17 cellular contexts compared by ENCODE assay signal in the genomic region with DNA sequence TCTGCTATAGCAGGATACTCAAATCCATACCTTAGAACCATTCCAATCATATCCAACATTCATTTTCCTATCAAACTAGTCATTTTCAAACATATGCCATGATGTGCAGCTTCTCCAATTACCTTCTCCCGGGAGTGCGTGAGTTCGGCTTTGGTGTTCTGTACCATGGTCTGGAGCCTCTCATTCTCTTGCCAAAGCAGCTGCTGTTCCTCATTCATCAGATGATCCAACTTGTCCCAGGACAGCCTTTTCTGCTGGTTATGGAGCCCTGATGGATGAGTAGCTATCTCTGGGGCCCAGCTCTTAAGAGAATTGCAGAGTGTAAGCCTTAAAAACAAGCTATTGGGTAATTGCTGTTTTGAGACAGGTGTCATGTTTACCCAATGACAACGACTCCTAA.
DNase-seq lines count a peak whose midpoint lies in the region; ATAC-seq and TF ChIP-seq lines count a peak whose summit lies in the region.
"Had no signal": no experiment of that assay in that cellular context is flagged by ENCODE, and none has a peak within 500 bp of the region (broad histone marks: within the 10 kb centered on the region; RNA-seq: fewer than 3 reads in every experiment).

No MANE protein-coding gene starts in this region.

- TF ChIP-seq RAD21 in IMR-90 (IDR thresholded peaks at IDR 0.05; ENCODE audit: low read length): no peak

- POLR2A ChIA-PET in IMR-90 (lab: Charles Lee; ENCODE audit: unreplicated experiment): no interaction called here
- POLR2A ChIA-PET in T-cell (lab: Charles Lee): interaction anchor here in 1 of 2 donors (0.6 to 0.7 kb wide), 3 partner anchors 47 to 1813 kb away, joined by 3 to 5 read pairs (median 4); partner anchors contain the start of gene TXNDC16

- H3K36me3 ChIP-seq in IMR-90 (ENCODE audit: control insufficient read depth, insufficient read depth, low read length) (peaks cover 33% of the 10 kb centered on the region), heart right ventricle (peaks cover 0 to 98% (median 40%) of the 10 kb centered on the region in 9 donors), gastrocnemius medialis (peaks cover 0 to 55% of the 10 kb centered on the region in 2 donors)

- dilution Hi-C loops in IMR-90 (cut with HindIII; ENCODE audit: low sequenced_read_pairs, unreplicated experiment): no loop called here

- no peak overlapping the region for H4K5ac ChIP-seq in IMR-90 (ENCODE audit: low read depth, low read length)

- no peak overlapping the region for H3K14ac ChIP-seq in IMR-90 (replicated peaks; ENCODE audit: low read depth, low read length)

- H3K4me1 Mint-ChIP-seq in T-cell: peaks cover 0 to 20% (median 13%) of the 10 kb centered on the region in 3 donors

- H3K27me3 Mint-ChIP-seq in T-cell: no peaks in the 10 kb centered on the region

- no peak overlapping the region for H3K18ac ChIP-seq in IMR-90 (ENCODE audit: low read depth, low read length)

- H4K20me1 ChIP-seq in IMR-90 (ENCODE audit: insufficient read depth, low read length): no peaks in the 10 kb centered on the region

- BruUV-seq in IMR-90 (replicated peaks; lab: Mats Ljungman, UMichigan): no TSS peak

- H3K27ac Mint-ChIP-seq in T-cell: peak overlapping the region; percentile 49 to 75
- H3K27ac Mint-ChIP-seq: GM23338 had no signal

- H3K4ac ChIP-seq in IMR-90 (ENCODE audit: low read depth, low read length): no peak overlapping the region

- no peak overlapping the region for H3K9ac ChIP-seq in IMR-90 (ENCODE audit: low read depth, low read length)
- H3K9ac ChIP-seq: BLaER1 treated with 17β-estradiol and CSF1 and Interleukin-3, amounts not matched to agents 10 nM and 100 nM had no signal

- ATAC-seq in IMR-90 (ENCODE audit: low read depth): no peak
- ATAC-seq in T-cell (replicated peaks in 1 of 4): no peak
- peak in 3 of 8 donors; percentile 20 to 41 (median 39) for ATAC-seq in heart right ventricle
- ATAC-seq in gastrocnemius medialis: peak; percentile 94 to 97
- ATAC-seq: GM23338 had no signal

- intact Hi-C loops in IMR-90 (cut with micrococcal nuclease): loop anchor here (5.0 kb wide), 1 partner anchor 72 kb away; the partner anchor contains the start of gene SAV1
- intact Hi-C loops in heart right ventricle (cut with DNase I): loop anchor here in 1 of 10 donors (10.0 kb wide), 1 partner anchor 924 kb away; no protein-coding TSS in a partner anchor
- intact Hi-C loops in gastrocnemius medialis (cut with DNase I; ENCODE audit: low total_unique reads): loop anchor here (2.0 to 5.0 kb wide), 2 partner anchors 38 to 72 kb away; no protein-coding TSS in a partner anchor
- intact Hi-C loops in posterior vena cava (cut with DNase I): no loop called here

- no peak overlapping the region for H3K4me3 ChIP-seq in IMR-90 (ENCODE audit: insufficient read depth, low read depth, low read length)
- H3K4me3 ChIP-seq in heart right ventricle: no peak overlapping the region
- H3K4me3 ChIP-seq in gastrocnemius medialis: peak overlapping the region in 3 of 4 donors; percentile 16 to 37 (median 37)
- H3K4me3 ChIP-seq: BLaER1 treated with 17β-estradiol and CSF1 and Interleukin-3, amounts not matched to agents 10 nM and 100 nM; GM23338; SK-N-MC had no signal

- H4K91ac ChIP-seq in IMR-90 (ENCODE audit: insufficient read depth, low read depth, low read length): no peak overlapping the region

- peaks cover 0 to 6% of the 10 kb centered on the region in 2 experiments; a peak in 2 of 4 replicates for H3K79me1 ChIP-seq in IMR-90 (ENCODE audit: low read depth in 1 of 2, low read length in 2 of 2)

- CTCF ChIA-PET in IMR-90 (lab: Yijun Ruan, JAX) (interaction anchor here (0.5 to 0.6 kb wide), 2 partner anchors 139 to 855 kb away, joined by 3 to 8 read pairs; no protein-coding TSS in a partner anchor), T-cell (lab: Charles Lee) (interaction anchor here in 1 of 2 donors (1.4 kb wide), 2 partner anchors 36 to 121 kb away, joined by 4 to 8 read pairs; no protein-coding TSS in a partner anchor)

- H3K27me3 ChIP-seq in IMR-90 (ENCODE audit: control insufficient read depth, insufficient read depth, low read length) (no peaks in the 10 kb centered on the region), heart right ventricle (no peaks in the 10 kb centered on the region), gastrocnemius medialis (no peaks in the 10 kb centered on the region)
- H3K27me3 ChIP-seq: BLaER1 treated with 17β-estradiol and CSF1 and Interleukin-3, amounts not matched to agents 10 nM and 100 nM had no signal

- WGBS in IMR-90 (ENCODE audit: extremely low coverage in 2 of 2, insufficient read length in 1 of 2), 2 experiments: no CpG with 5 or more reads among the region's 4 CpGs
- WGBS in heart right ventricle, 2 donors: 88 to 91% methylated on average over 4 of the region's 4 CpGs

- H2BK120ac ChIP-seq in IMR-90 (ENCODE audit: low read depth, low read length): no peak overlapping the region

- no peak overlapping the region for H3K4me2 ChIP-seq in IMR-90 (ENCODE audit: low read depth, low read length)
- H3K4me2 ChIP-seq: BLaER1 treated with 17β-estradiol and CSF1 and Interleukin-3, amounts not matched to agents 10 nM and 100 nM; GM23338 had no signal

- H3K9me3 Mint-ChIP-seq in T-cell: no peaks in the 10 kb centered on the region
- H3K9me3 Mint-ChIP-seq: GM23338 had no signal

- in situ Hi-C loops in IMR-90 (cut with MboI; ENCODE audit: low sequenced_read_pairs): no loop called here
- in situ Hi-C loops in gastrocnemius medialis (cut with MboI; ENCODE audit: low sequenced_read_pairs in 4 of 4): no loop called here
- in situ Hi-C loops in G401 (cut with HindIII; ENCODE audit: low sequenced_read_pairs): no loop called here

- H3K9me3 ChIP-seq in IMR-90 (ENCODE audit: control insufficient read depth, insufficient read depth, low read length): no peaks in the 10 kb centered on the region
- no peaks in the 10 kb centered on the region for H3K9me3 ChIP-seq in heart right ventricle
- no peaks in the 10 kb centered on the region for H3K9me3 ChIP-seq in gastrocnemius medialis
- H3K9me3 ChIP-seq: BLaER1 treated with 17β-estradiol and CSF1 and Interleukin-3, amounts not matched to agents 10 nM and 100 nM had no signal

- H3K23ac ChIP-seq in IMR-90 (ENCODE audit: low read depth, low read length): 0 out of 2 replicates have a peak overlapping the region, but pooled peaks have one; percentile 66

- H3K27ac ChIP-seq in IMR-90 (ENCODE audit: insufficient read depth, low read length): no peak overlapping the region
- peak overlapping the region in 9 of 10 donors; percentile 8 to 73 (median 46) for H3K27ac ChIP-seq in heart right ventricle
- H3K27ac ChIP-seq in gastrocnemius medialis: peak overlapping the region; percentile 77 to 90 (median 84)
- H3K27ac ChIP-seq: SK-N-MC had no signal

- TF ChIP-seq POLR2A in IMR-90 (IDR thresholded peaks at IDR 0.05; ENCODE audit: low read depth, low read length): no peak
- peak in 1 of 2 donors; percentile 13 for TF ChIP-seq POLR2A in gastrocnemius medialis (IDR thresholded peaks at IDR 0.05)

- H2AFZ ChIP-seq in IMR-90 (replicated peaks; ENCODE audit: low read length, poor library complexity): no peak overlapping the region
- H2AFZ ChIP-seq: GM23338 had no signal

- peaks cover 3% of the 10 kb centered on the region; the same call in 1 of the 2 replicates for H3K4me1 ChIP-seq in IMR-90 (ENCODE audit: control insufficient read depth, insufficient read depth, low read length)
- peaks cover 0 to 30% (median 12%) of the 10 kb centered on the region in 9 donors for H3K4me1 ChIP-seq in heart right ventricle
- H3K4me1 ChIP-seq in gastrocnemius medialis: peaks cover 31 to 40% of the 10 kb centered on the region in 2 donors

- H4K8ac ChIP-seq in IMR-90 (ENCODE audit: low read depth in 2 of 2, low read length in 2 of 2): no peak overlapping the region

- H3K36me3 Mint-ChIP-seq in T-cell: peaks cover 54% of the 10 kb centered on the region

- TF ChIP-seq CTCF in IMR-90 (conservative IDR thresholded peaks at IDR 0.05; ENCODE audit: low read depth, low read length) (no peak), heart right ventricle (IDR thresholded peaks at IDR 0.05) (no peak), gastrocnemius medialis (IDR thresholded peaks at IDR 0.05 in 4 of 5, conservative IDR thresholded peaks at IDR 0.05 in 1 of 5) (no peak)

- H3K56ac ChIP-seq in IMR-90 (ENCODE audit: extremely low read depth, insufficient read depth, low read length): no peak overlapping the region

- no peak overlapping the region for H3K4me3 Mint-ChIP-seq in T-cell
- H3K4me3 Mint-ChIP-seq: GM23338 had no signal

- H2BK20ac ChIP-seq in IMR-90 (ENCODE audit: low read depth, low read length): no peak overlapping the region

- no peak overlapping the region for H2BK5ac ChIP-seq in IMR-90 (ENCODE audit: low read depth, low read length, poor library complexity, severe bottlenecking)

- no peak for DNase-seq in IMR-90
- no peak for DNase-seq in T-cell
- no peak for DNase-seq in heart right ventricle
- peak; percentile 69 to 75 for DNase-seq in gastrocnemius medialis
- DNase-seq in NCI-H748 treated with DMSO at 0.1 percent for 48 hours (lab: John Stamatoyannopoulos, UW): no peak
- no peak for DNase-seq in G401 (ENCODE audit: low spot score)
- DNase-seq in posterior vena cava (ENCODE audit: low spot score): no peak
- DNase-seq: activated gamma-delta T cell treated with Interleukin-2 at 50 U/mL for 16 hours; DMS79 treated with DMSO at 0.1 percent for 48 hours; kidney glomerular epithelial cell; NCI-H187; NCI-H524; retina; stimulated activated CD4-positive, alpha-beta T cell treated with anti-CD3 and anti-CD28 coated beads, Interleukin-2, amount 100 ng/mL, for 24 hours had no signal

- no peaks in the 10 kb centered on the region; the same call in 1 of the 2 replicates for H3K9me1 ChIP-seq in IMR-90 (ENCODE audit: insufficient read depth, low read length)

- H2AK9ac ChIP-seq in IMR-90 (replicated peaks; ENCODE audit: low read depth, low read length, poor library complexity): no peak overlapping the region

- no peak overlapping the region for H2AK5ac ChIP-seq in IMR-90 (ENCODE audit: low read depth, low read length)

- no peak overlapping the region for H2BK15ac ChIP-seq in IMR-90 (ENCODE audit: low read depth, low read length)

TF ChIP-seq in IMR-90, 13 proteins besides CTCF, POLR2A, EP300 and RAD21 (continues in another document):
- TF ChIP-seq CHD1 (IDR thresholded peaks at IDR 0.05; ENCODE audit: low read depth, low read length): no peak
- TF ChIP-seq, protein P1, sequence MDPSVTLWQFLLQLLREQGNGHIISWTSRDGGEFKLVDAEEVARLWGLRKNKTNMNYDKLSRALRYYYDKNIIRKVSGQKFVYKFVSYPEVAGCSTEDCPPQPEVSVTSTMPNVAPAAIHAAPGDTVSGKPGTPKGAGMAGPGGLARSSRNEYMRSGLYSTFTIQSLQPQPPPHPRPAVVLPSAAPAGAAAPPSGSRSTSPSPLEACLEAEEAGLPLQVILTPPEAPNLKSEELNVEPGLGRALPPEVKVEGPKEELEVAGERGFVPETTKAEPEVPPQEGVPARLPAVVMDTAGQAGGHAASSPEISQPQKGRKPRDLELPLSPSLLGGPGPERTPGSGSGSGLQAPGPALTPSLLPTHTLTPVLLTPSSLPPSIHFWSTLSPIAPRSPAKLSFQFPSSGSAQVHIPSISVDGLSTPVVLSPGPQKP (IDR thresholded peaks at IDR 0.05; ENCODE audit: borderline replicate concordance, low read depth, low read length): no peak

Comparison
In these comparisons a context has a peak if more than half of its experiments do, and no peak if none do; other contexts are left out.
1. ATAC-seq: peak in gastrocnemius medialis (2 of 2); none in IMR-90 (single experiment) and T-cell (0 of 4).
2. DNase-seq: peak in gastrocnemius medialis (2 of 2); none in IMR-90 (single experiment), T-cell (0 of 34), heart right ventricle (0 of 2), NCI-H748 treated with DMSO at 0.1 percent for 48 hours (single experiment), G401 (single experiment) and posterior vena cava (single experiment).
3. H3K4me3 ChIP-seq: peak in gastrocnemius medialis (3 of 4); none in IMR-90 (single experiment) and heart right ventricle (0 of 10).
4. intact Hi-C loops: an anchor here in IMR-90 (5.0 kb wide) and gastrocnemius medialis (2.0 to 5.0 kb wide); none called in posterior vena cava.